ENCODE assay signal across 24 cellular contexts in the genomic region with DNA sequence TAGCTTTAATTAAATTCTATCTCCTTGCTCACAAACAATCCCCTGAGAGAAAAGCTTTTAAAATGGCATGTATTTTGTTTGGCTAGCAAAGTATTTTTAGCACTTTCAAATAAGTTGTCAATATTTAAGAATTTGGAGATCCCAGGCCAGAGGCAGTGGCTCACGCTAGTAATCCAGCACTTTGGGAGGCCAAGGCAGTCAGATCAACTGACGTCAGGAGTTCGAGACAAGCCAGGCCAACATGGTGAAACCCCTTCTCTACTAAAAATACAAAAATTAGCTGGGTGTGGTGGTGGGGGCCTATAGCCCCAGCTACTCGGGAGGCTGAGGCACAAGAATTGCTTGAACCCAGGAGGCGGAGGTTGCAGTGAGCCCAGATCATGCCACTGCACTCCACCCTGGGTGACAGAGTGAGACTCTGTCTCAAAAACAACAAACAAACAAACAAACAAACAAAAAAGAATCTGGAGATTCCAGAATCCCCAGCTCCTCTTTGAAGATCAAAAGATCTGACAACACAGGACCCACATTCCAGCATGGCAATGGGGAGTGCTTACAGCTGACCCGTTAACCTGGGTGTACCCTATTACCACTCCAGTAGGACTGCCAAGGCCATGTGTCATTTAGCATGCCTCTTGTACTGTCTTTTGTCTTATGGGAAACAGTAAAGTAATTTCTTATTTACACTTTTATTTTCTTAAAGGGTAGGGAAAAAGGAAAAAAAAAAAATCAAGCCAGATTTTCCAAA. TPM values are rescaled to one million over a fixed set of nuclear protein-coding genes. Genes with fewer than 3 reads are reported as not detected.
DNase-seq lines count a peak whose midpoint lies in the region; ATAC-seq and TF ChIP-seq lines count a peak whose summit lies in the region.
"Had no signal": no experiment of that assay in that cellular context is flagged by ENCODE, and none has a peak within 500 bp of the region (broad histone marks: within the 10 kb centered on the region; RNA-seq: fewer than 3 reads in every experiment).

No MANE protein-coding gene starts in this region.

- H3K9me3 ChIP-seq in ascending aorta (no peaks in the 10 kb centered on the region), muscle layer of duodenum (ENCODE audit: control insufficient read depth in 1 of 2, low read length in 2 of 2) (no peaks in the 10 kb centered on the region), vagina (no peaks in the 10 kb centered on the region), mucosa of descending colon (no peaks in the 10 kb centered on the region)
- H3K9me3 ChIP-seq: HAP-1, psoas muscle, transverse colon had no signal

- no peaks in the 10 kb centered on the region for H3K9me3 Mint-ChIP-seq in progenitor cell of endocrine pancreas (ENCODE audit: low read depth)
- H3K9me3 Mint-ChIP-seq: activated naive CD8-positive, alpha-beta T cell treated with anti-CD3 and anti-CD28 coated beads for 36 hours; stimulated activated naive CD8-positive, alpha-beta T cell treated with anti-CD3 and anti-CD28 coated beads, Interleukin-15, amount 100 ng/mL, for 72 hours had no signal

- H3K4me3 Mint-ChIP-seq in progenitor cell of endocrine pancreas (ENCODE audit: low read depth): no peak overlapping the region
- H3K4me3 Mint-ChIP-seq: activated CD8-positive, alpha-beta T cell treated with anti-CD3 and anti-CD28 coated beads, Interleukin-2, amount 10 ng/mL, durations not matched to agents 7 days and 5 days; activated naive CD8-positive, alpha-beta T cell treated with anti-CD3 and anti-CD28 coated beads for 36 hours; stimulated activated naive CD8-positive, alpha-beta T cell treated with anti-CD3 and anti-CD28 coated beads, Interleukin-15, amount 100 ng/mL, for 72 hours had no signal

- H3K36me3 ChIP-seq in ascending aorta: peaks cover 1 to 21% of the 10 kb centered on the region in 2 donors
- H3K36me3 ChIP-seq in muscle layer of duodenum (ENCODE audit: control insufficient read depth in 1 of 2, insufficient read depth in 2 of 2, low read length in 2 of 2): peaks cover 4 to 15% of the 10 kb centered on the region in 2 donors
- peaks cover 0 to 6% of the 10 kb centered on the region in 2 donors for H3K36me3 ChIP-seq in vagina
- no peaks in the 10 kb centered on the region for H3K36me3 ChIP-seq in mucosa of descending colon (ENCODE audit: low read depth)
- H3K36me3 ChIP-seq: HAP-1 had no signal

- TF ChIP-seq POLR2A in vagina (IDR thresholded peaks at IDR 0.05): no peak

- H3K4me1 ChIP-seq in ascending aorta (peaks cover 17 to 65% of the 10 kb centered on the region in 2 donors), muscle layer of duodenum (ENCODE audit: control insufficient read depth in 1 of 2, insufficient read depth in 2 of 2, low read length in 2 of 2) (peaks cover 14 to 28% of the 10 kb centered on the region in 2 donors), vagina (peaks cover 40% of the 10 kb centered on the region), mucosa of descending colon (ENCODE audit: low read depth) (peaks cover 15% of the 10 kb centered on the region)
- H3K4me1 ChIP-seq: HAP-1 had no signal

- no peak for TF ChIP-seq CTCF in ascending aorta (IDR thresholded peaks at IDR 0.05)
- TF ChIP-seq CTCF in vagina (IDR thresholded peaks at IDR 0.05): no peak
- no peak for TF ChIP-seq CTCF in progenitor cell of endocrine pancreas (IDR thresholded peaks at IDR 0.05; ENCODE audit: unreplicated experiment)
- no peak for TF ChIP-seq CTCF in mucosa of descending colon (IDR thresholded peaks at IDR 0.05)

- H3K27me3 ChIP-seq in ascending aorta (no peaks in the 10 kb centered on the region), muscle layer of duodenum (ENCODE audit: low read depth, low read length) (no peaks in the 10 kb centered on the region), vagina (no peaks in the 10 kb centered on the region)
- H3K27me3 ChIP-seq: transverse colon had no signal

- DNase-seq in ascending aorta (ENCODE audit: low spot score in 2 of 2): no peak
- no peak for DNase-seq in left cardiac atrium
- DNase-seq in vagina (ENCODE audit: extremely low spot score in 2 of 2): no peak
- no peak for DNase-seq in T-helper 1 cell
- DNase-seq in progenitor cell of endocrine pancreas (ENCODE audit: low spot score, unreplicated experiment): no peak
- DNase-seq in mucosa of descending colon: no peak
- DNase-seq: activated CD4-positive, CD25-positive, alpha-beta regulatory T cell treated with anti-CD3 and anti-CD28 coated beads, Interleukin-2, amount 50 U/mL, for 72 hours; activated CD8-positive, alpha-beta T cell treated with anti-CD3 and anti-CD28 coated beads, Interleukin-2, amount 10 ng/mL, durations not matched to agents 7 days and 5 days; activated effector memory CD4-positive, alpha-beta T cell treated with Interleukin-2 at 50 U/mL for 16 hours; activated naive CD8-positive, alpha-beta T cell treated with anti-CD3 and anti-CD28 coated beads for 36 hours; activated T-cell treated with anti-CD3 and anti-CD28 coated beads for 4 hours; C1 segment of cervical spinal cord; COR-L47; dorsolateral prefrontal cortex; mammary epithelial cell; NCI-H1105 treated with DMSO at 0.1 percent for 48 hours; NCI-H2081; NCI-H2227 treated with DMSO at 0.1 percent for 48 hours; NCI-H748 treated with DMSO at 0.1 percent for 48 hours; psoas muscle; stimulated activated naive CD8-positive, alpha-beta T cell treated with anti-CD3 and anti-CD28 coated beads, Interleukin-15, amount 100 ng/mL, for 72 hours; transverse colon had no signal

- H3K27me3 Mint-ChIP-seq in progenitor cell of endocrine pancreas: no peaks in the 10 kb centered on the region
- H3K27me3 Mint-ChIP-seq: activated naive CD8-positive, alpha-beta T cell treated with anti-CD3 and anti-CD28 coated beads for 36 hours; stimulated activated naive CD8-positive, alpha-beta T cell treated with anti-CD3 and anti-CD28 coated beads, Interleukin-15, amount 100 ng/mL, for 72 hours had no signal

- no peak overlapping the region for H3K4me3 ChIP-seq in ascending aorta
- H3K4me3 ChIP-seq in muscle layer of duodenum (ENCODE audit: low read depth in 1 of 2, low read length in 2 of 2): no peak overlapping the region
- H3K4me3 ChIP-seq in vagina: no peak overlapping the region
- H3K4me3 ChIP-seq in mucosa of descending colon: no peak overlapping the region
- H3K4me3 ChIP-seq: dorsolateral prefrontal cortex, HAP-1, psoas muscle, transverse colon had no signal

- H3K36me3 Mint-ChIP-seq in progenitor cell of endocrine pancreas (ENCODE audit: insufficient read depth): peaks cover 5% of the 10 kb centered on the region

- ATAC-seq in left cardiac atrium: peak; percentile 10 to 53
- ATAC-seq in mucosa of descending colon: no peak
- ATAC-seq: activated CD8-positive, alpha-beta T cell treated with anti-CD3 and anti-CD28 coated beads, Interleukin-2, amount 10 ng/mL, durations not matched to agents 7 days and 5 days; psoas muscle; stimulated activated naive CD8-positive, alpha-beta T cell treated with anti-CD3 and anti-CD28 coated beads, Interleukin-15, amount 100 ng/mL, for 72 hours had no signal

- H3K4me1 Mint-ChIP-seq in progenitor cell of endocrine pancreas (ENCODE audit: low read depth): peaks cover 19% of the 10 kb centered on the region

- intact Hi-C loops in ascending aorta (cut with DNase I) (loop anchor here (10.0 kb wide), 1 partner anchor 184 kb away; no protein-coding TSS in a partner anchor), left cardiac atrium (cut with DNase I) (no loop called here), vagina (cut with DNase I) (no loop called here), mucosa of descending colon (cut with DNase I, micrococcal nuclease) (no loop called here)

- peak overlapping the region; percentile 82 to 89 for H3K27ac ChIP-seq in ascending aorta
- peak overlapping the region; percentile 50 for H3K27ac ChIP-seq in muscle layer of duodenum (ENCODE audit: low read length)
- peak overlapping the region; percentile 28 for H3K27ac ChIP-seq in vagina
- H3K27ac ChIP-seq: psoas muscle had no signal

- H3K27ac Mint-ChIP-seq in progenitor cell of endocrine pancreas: no peak overlapping the region
- H3K27ac Mint-ChIP-seq: activated CD8-positive, alpha-beta T cell treated with anti-CD3 and anti-CD28 coated beads, Interleukin-2, amount 10 ng/mL, durations not matched to agents 7 days and 5 days; activated naive CD8-positive, alpha-beta T cell treated with anti-CD3 and anti-CD28 coated beads for 36 hours had no signal

RNA-seq across cellular contexts. Expression of gene SLC40A1, which starts 21.9 kb away (rescaled TPM):
- total RNA-seq in ascending aorta: 40.8 TPM
- total RNA-seq in left cardiac atrium: 10 to 100 TPM; 39.1 to 79.3 TPM
- 53.3 TPM for total RNA-seq in vagina
- total RNA-seq in progenitor cell of endocrine pancreas: 14.6 and 15.8 TPM in 2 replicates
- total RNA-seq in mucosa of descending colon: 100 to 1,000 TPM in 2 of 3 donors, 10 to 100 TPM in 1; 95.4 to 212 (median 155) TPM

Comparison
In these comparisons a context has a peak if more than half of its experiments do, and no peak if none do; other contexts are left out.
1. H3K27ac ChIP-seq: peak in every context shown above with its lines; median percentile 86 in ascending aorta; 50 in muscle layer of duodenum; 28 in vagina.